ENCODE assay signal across 10 cellular contexts in genomic region chr4:190107766-190108485, GRCh38. TPM values are rescaled to one million over a fixed set of nuclear protein-coding genes. Genes with fewer than 3 reads are reported as not detected.
"Had no signal": no experiment of that assay in that cellular context is flagged by ENCODE, and none has a peak within 500 bp of the region (broad histone marks: within the 10 kb centered on the region; RNA-seq: fewer than 3 reads in every experiment).

No MANE protein-coding gene starts in this region.

RNA-seq across cellular contexts. Expression of gene DBET, which starts 43.6 kb away (rescaled TPM):
- total RNA-seq: activated CD8-positive, alpha-beta T cell treated with anti-CD3 and anti-CD28 coated beads for 36 hours; activated T-cell treated with anti-CD3 and anti-CD28 coated beads, Interleukin-2, amount 50 U/mL, for 72 hours; dermis microvascular lymphatic vessel endothelial cell; fibroblast of villous mesenchyme; left ventricle myocardium superior; mesenteric fat pad; occipital lobe; sciatic nerve; T-helper 2 cell treated with Interferon-gamma antibody and Interleukin-4, amounts not matched to agents 100 ng/mL and 5 ng/mL, for 36 hours had no signal
- polyA plus RNA-seq: esophagus had no signal
